1 cellular context compared by ENCODE assay signal in the genomic region with DNA sequence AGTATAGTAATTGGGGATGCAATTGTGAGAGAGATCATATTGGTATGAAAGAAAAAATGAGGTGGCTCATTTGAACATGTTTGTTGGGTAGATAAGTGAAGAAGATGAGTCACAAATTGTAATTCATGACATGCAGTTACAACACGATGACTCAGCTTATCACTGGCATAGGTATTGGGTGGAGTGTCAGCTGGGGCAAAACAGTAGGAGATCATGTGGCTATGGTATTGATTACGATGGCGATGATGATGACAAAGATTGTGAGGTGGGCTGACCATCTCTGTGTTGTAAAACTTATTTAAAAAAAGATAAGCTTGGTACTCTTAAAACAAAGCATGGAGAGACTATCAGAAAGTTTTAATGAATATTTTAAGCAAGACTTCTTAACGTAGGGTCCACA.
TF ChIP-seq lines count a peak whose summit lies in the region.

No MANE protein-coding gene starts in this region.

TF ChIP-seq in H1, 55 proteins besides CTCF, POLR2A, EP300 and RAD21:
- TF ChIP-seq BACH1 (IDR thresholded peaks at IDR 0.05; ENCODE audit: low read length) (peak; percentile 70), MAFK (IDR thresholded peaks at IDR 0.05; ENCODE audit: low read depth, low read length) (peak; percentile 46; the same call in 1 of the 2 replicates), GTF2F1 (IDR thresholded peaks at IDR 0.05; ENCODE audit: borderline replicate concordance, low read depth, low read length) (no peak)
